In genomic region chr7:150447966-150448788, GRCh38 we compare ENCODE assay signal across 9 cellular contexts. TPM values are rescaled to one million over a fixed set of nuclear protein-coding genes. Genes with fewer than 3 reads are reported as not detected.
DNase-seq lines count a peak whose midpoint lies in the region; ATAC-seq and TF ChIP-seq lines count a peak whose summit lies in the region.
"Had no signal": no experiment of that assay in that cellular context is flagged by ENCODE, and none has a peak within 500 bp of the region (broad histone marks: within the 10 kb centered on the region; RNA-seq: fewer than 3 reads in every experiment).

No MANE protein-coding gene starts in this region.

- H3K4me1 Mint-ChIP-seq in memory B cell: peaks cover 39% of the 10 kb centered on the region

- H3K36me3 Mint-ChIP-seq in memory B cell: peaks cover 2% of the 10 kb centered on the region

- ATAC-seq in GM21528 (IDR thresholded peaks at IDR 0.05; ENCODE audit: low FRiP score, unreplicated experiment) (peak; percentile 12), Panc1 (peak; percentile 46), memory B cell (ENCODE audit: low read depth) (peak; percentile 12)
- ATAC-seq: gastrocnemius medialis had no signal

- no peaks in the 10 kb centered on the region for H3K27me3 Mint-ChIP-seq in memory B cell

- CTCF ChIA-PET in Panc1 (lab: Charles Lee): interaction anchor here (0.7 kb wide), 1 partner anchor 82 kb away, joined by 7 read pairs; no protein-coding TSS in a partner anchor

- peak overlapping the region; percentile 70 for H3K4me3 Mint-ChIP-seq in memory B cell

- peak; percentile 10 for DNase-seq in ELF-1 (ENCODE audit: low read depth, low spot score)
- DNase-seq in Panc1 (ENCODE audit: low read depth, low spot score): no peak
- DNase-seq in memory B cell (ENCODE audit: low spot score in 2 of 2): no peak
- no peak for DNase-seq in OCI-M1 (lab: John Stamatoyannopoulos, UW)
- DNase-seq in ascending aorta (ENCODE audit: low spot score in 2 of 2): no peak
- DNase-seq in NCI-H2227 (lab: John Stamatoyannopoulos, UW; ENCODE audit: unreplicated experiment): no peak

- POLR2A ChIA-PET in Panc1 (lab: Charles Lee): no interaction called here

- H3K4me3 ChIP-seq in Panc1 (ENCODE audit: low read depth in 2 of 2, low read length in 2 of 2): no peak overlapping the region
- H3K4me3 ChIP-seq in ascending aorta: no peak overlapping the region

- BruUV-seq in Panc1 (replicated peaks; lab: Mats Ljungman, UMichigan): no TSS peak

- peak overlapping the region; percentile 26 for H3K27ac Mint-ChIP-seq in memory B cell

- H3K36me3 ChIP-seq in Panc1 (ENCODE audit: control insufficient read depth, insufficient read depth, low read length) (no peaks in the 10 kb centered on the region), ascending aorta (no peaks in the 10 kb centered on the region)
- H3K36me3 ChIP-seq: gastrocnemius medialis had no signal

- H3K27ac ChIP-seq in Panc1 (ENCODE audit: low read length): no peak overlapping the region
- H3K27ac ChIP-seq in ascending aorta: no peak overlapping the region

- H3K9me3 Mint-ChIP-seq in memory B cell: no peaks in the 10 kb centered on the region

- intact Hi-C loops in Panc1 (cut with micrococcal nuclease; ENCODE audit: unreplicated experiment): loop anchor here (5.0 kb wide), 2 partner anchors 309 to 429 kb away; no protein-coding TSS in a partner anchor
- intact Hi-C loops in ascending aorta (cut with DNase I): no loop called here

- H3K27me3 ChIP-seq in Panc1 (ENCODE audit: control insufficient read depth, insufficient read depth, low read length): peaks cover 6% of the 10 kb centered on the region
- H3K27me3 ChIP-seq in ascending aorta: no peaks in the 10 kb centered on the region

- H3K9me3 ChIP-seq in Panc1 (ENCODE audit: control insufficient read depth, insufficient read depth, low read depth, low read length) (no peaks in the 10 kb centered on the region), ascending aorta (no peaks in the 10 kb centered on the region)
- H3K9me3 ChIP-seq: gastrocnemius medialis had no signal

- in situ Hi-C loops in Panc1 (cut with HindIII; ENCODE audit: low pct_unique_long_range_greater_than_20kb, low sequenced_read_pairs): no loop called here

- H3K4me1 ChIP-seq in Panc1 (ENCODE audit: control insufficient read depth, insufficient read depth, low read length) (no peaks in the 10 kb centered on the region; the same call in 1 of the 2 replicates), ascending aorta (no peaks in the 10 kb centered on the region)
- H3K4me1 ChIP-seq: gastrocnemius medialis had no signal

- TF ChIP-seq CTCF in Panc1 (IDR thresholded peaks at IDR 0.05): no peak
- no peak for TF ChIP-seq CTCF in ascending aorta (IDR thresholded peaks at IDR 0.05)

RNA-seq across cellular contexts. Expression of gene GIMAP8, which starts 2.3 kb away (rescaled TPM):
- total RNA-seq in Panc1 (2021; ENCODE audit: unreplicated experiment) (0.10 TPM), ascending aorta (28.3 TPM)
- polyA plus RNA-seq in Panc1 (2012; ENCODE audit: insufficient read length): not detected
- total RNA-seq: Daoy had no signal

Comparison
In these comparisons a context has a peak if more than half of its experiments do, and no peak if none do; other contexts are left out.
1. RNA of gene GIMAP8, which starts 2.3 kb away (total RNA-seq): 28.3 TPM in ascending aorta (single experiment); 0.10 TPM in Panc1 (single experiment); every median in the first group is over 10 times any median in the second.
2. Peak in every context shown above with its lines, with median percentiles within 50 percentile points of each other: ATAC-seq.